ENCODE assay signal across 29 cellular contexts in genomic region chr1:48208652-48209051, GRCh38. TPM values are rescaled to one million over a fixed set of nuclear protein-coding genes. Genes with fewer than 3 reads are reported as not detected.
"Had no signal": no experiment of that assay in that cellular context is flagged by ENCODE, and none has a peak within 500 bp of the region (broad histone marks: within the 10 kb centered on the region; RNA-seq: fewer than 3 reads in every experiment).

No MANE protein-coding gene starts in this region.

- FAIRE-seq: bronchial epithelial cell had no signal

- H3K36me3 ChIP-seq: SJCRH30 had no signal

- H3K4me1 ChIP-seq: SJCRH30 had no signal

- H3K27ac ChIP-seq: SJCRH30, SK-N-MC had no signal

- DNase-seq: activated CD4-positive, alpha-beta memory T cell treated with anti-CD3 and anti-CD28 coated beads for 36 hours; activated CD4-positive, alpha-beta T cell treated with anti-CD3 and anti-CD28 coated beads for 36 hours; activated CD4-positive, alpha-beta T cell treated with anti-CD3 and anti-CD28 coated beads, Interleukin-2, amount 50 U/mL, for 1 hour; activated CD8-positive, alpha-beta memory T cell treated with anti-CD3 and anti-CD28 coated beads, Interleukin-2, amount 50 U/mL, for 48 hours; activated effector memory CD4-positive, alpha-beta T cell treated with Interleukin-2 at 50 U/mL for 16 hours; activated naive CD4-positive, alpha-beta T cell treated with anti-CD3 and anti-CD28 coated beads, Interleukin-2, amount 10 ng/mL, durations not matched to agents 7 days and 5 days; activated naive CD8-positive, alpha-beta T cell treated with anti-CD3 and anti-CD28 coated beads, Interleukin-2, amount 50 U/mL, for 24 hours; activated T-cell treated with anti-CD3 and anti-CD28 coated beads, Interleukin-2, amount 50 U/mL, for 48 hours; anterior cingulate cortex; caudate nucleus; Karpas-422; NCI-H1105; NCI-H1417 treated with DMSO at 0.1 percent for 48 hours; NCI-H187 treated with DMSO at 0.1 percent for 48 hours; NCI-H2081; NCI-H226; NCI-H446 treated with DMSO at 0.1 percent for 48 hours; NCI-H524; NCI-H69; SHP77; SJCRH30; T1000 had no signal

- H3K4me3 ChIP-seq: SJCRH30, SK-N-MC had no signal

- H3K9me3 ChIP-seq: SJCRH30 had no signal

RNA-seq across cellular contexts. Expression of gene SLC5A9, which starts 13.9 kb away (rescaled TPM):
- total RNA-seq: activated CD4-positive, alpha-beta memory T cell treated with anti-CD3 and anti-CD28 coated beads for 36 hours; activated CD4-positive, alpha-beta T cell treated with anti-CD3 and anti-CD28 coated beads for 36 hours; bronchial epithelial cell; cerebellum; MCF 10A; RPMI7951; SJCRH30; T-helper 1 cell treated with Interleukin-12 subunit alpha and Interleukin-12 subunit beta and Interleukin-4 antibody, amounts not matched to agents 30 ng/mL and 1 ng/mL, for 36 hours; T-helper 2 cell treated with Interferon-gamma antibody and Interleukin-4, amounts not matched to agents 100 ng/mL and 5 ng/mL, for 36 hours had no signal
